In the genomic region with DNA sequence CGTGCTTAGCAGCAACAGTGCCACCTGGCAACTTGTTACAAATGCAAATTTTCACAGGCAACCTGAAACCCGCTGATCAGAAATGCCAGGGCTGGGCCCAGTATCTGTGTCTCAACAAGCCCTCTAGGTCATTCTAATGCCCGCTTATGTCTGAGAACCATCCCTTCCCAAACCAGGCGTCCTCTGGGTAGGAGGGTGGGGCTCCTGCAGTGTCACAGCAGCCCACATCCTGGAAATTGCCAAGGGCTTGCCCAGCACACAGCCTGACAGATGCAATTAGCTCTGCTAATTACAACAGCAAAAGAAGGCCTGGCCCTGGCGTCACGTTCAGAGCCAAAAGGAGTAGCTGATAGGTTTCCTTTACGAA, we compare ENCODE assay signal across 8 cellular contexts. TPM values are rescaled to one million over a fixed set of nuclear protein-coding genes. Genes with fewer than 3 reads are reported as not detected.
DNase-seq lines count a peak whose midpoint lies in the region; ATAC-seq and TF ChIP-seq lines count a peak whose summit lies in the region.

No MANE protein-coding gene starts in this region.

- H3K27ac ChIP-seq in coronary artery (peak overlapping the region; percentile 34 to 90), skin epidermis (peak overlapping the region in 20 of 21 experiments; percentile 43 to 98 (median 84)), right lobe of liver (no peak overlapping the region)

- no peak for TF ChIP-seq CTCF in coronary artery (IDR thresholded peaks at IDR 0.05)
- TF ChIP-seq CTCF in right lobe of liver (IDR thresholded peaks at IDR 0.05): no peak

- H3K27me3 ChIP-seq in right lobe of liver: no peaks in the 10 kb centered on the region

- H3K4me1 ChIP-seq in right lobe of liver: peaks cover 0 to 4% (median 0%) of the 10 kb centered on the region in 4 donors

- no peak for TF ChIP-seq POLR2A in right lobe of liver (IDR thresholded peaks at IDR 0.05)

- no peak for ATAC-seq in HG02623 (IDR thresholded peaks at IDR 0.05; ENCODE audit: unreplicated experiment)
- ATAC-seq in right lobe of liver: no peak
- ATAC-seq in GM21381 (IDR thresholded peaks at IDR 0.05; ENCODE audit: unreplicated experiment): no peak

- whole genome bisulfite sequencing in right lobe of liver (ENCODE audit: insufficient coverage, low coverage, low lambda C conversion rate, missing lambda C conversion rate): 43% methylated on average over 5 of the region's 7 CpGs

- DNase-seq in NCI-H524 (lab: John Stamatoyannopoulos, UW): peak; percentile 8 to 60
- no peak for DNase-seq in NCI-H524 treated with DMSO at 0.1 percent for 48 hours (lab: John Stamatoyannopoulos, UW)
- peak; percentile 18 for DNase-seq in NCI-H1694 treated with DMSO at 0.1 percent for 48 hours (lab: John Stamatoyannopoulos, UW)
- DNase-seq in coronary artery (ENCODE audit: low spot score): no peak
- no peak for DNase-seq in right lobe of liver

- H3K9me3 ChIP-seq in right lobe of liver: no peaks in the 10 kb centered on the region

- H3K36me3 ChIP-seq in right lobe of liver: no peaks in the 10 kb centered on the region

- peak overlapping the region; percentile 23 for H3K4me3 ChIP-seq in coronary artery
- H3K4me3 ChIP-seq in skin epidermis: no peak overlapping the region
- H3K4me3 ChIP-seq in right lobe of liver: no peak overlapping the region

- intact Hi-C loops in right lobe of liver (cut with DNase I): no loop called here

RNA-seq across cellular contexts. Expression of gene ITPRIP, which starts 15.9 kb away (rescaled TPM):
- total RNA-seq in right lobe of liver: 1 to 10 TPM; 2.9 to 9.7 (median 7.7) TPM

RNA-seq across cellular contexts. Expression of gene CFAP58, which starts 31.2 kb away (rescaled TPM):
- total RNA-seq in right lobe of liver: 1 to 10 TPM in 1 of 6 experiments, under 1 TPM in 3, not detected in 2; 0.10 to 2.9 (median 0.15) TPM

RNA-seq across cellular contexts. Expression of gene GSTO2, which starts 53.4 kb away (rescaled TPM):
- 1 to 10 TPM; 1.4 to 5.3 (median 2.8) TPM for total RNA-seq in right lobe of liver

Comparison
In these comparisons a context has a peak if more than half of its experiments do, and no peak if none do; other contexts are left out.
1. DNase-seq: peak in NCI-H524 (2 of 2) and NCI-H1694 treated with DMSO at 0.1 percent for 48 hours (single experiment); none in NCI-H524 treated with DMSO at 0.1 percent for 48 hours (single experiment), coronary artery (single experiment) and right lobe of liver (0 of 3).
2. H3K27ac ChIP-seq: peak in coronary artery (2 of 2) and skin epidermis (20 of 21); none in right lobe of liver (0 of 3).